In genomic region chr11:111623527-111624030, GRCh38 we compare ENCODE assay signal across 1 cellular context.
TF ChIP-seq lines count a peak whose summit lies in the region.

No MANE protein-coding gene starts in this region.

TF ChIP-seq in HepG2, 621 proteins besides CTCF, POLR2A, EP300 and RAD21 (continued from another document and continues in another):
- TF ChIP-seq ZNF512B (CRISPR knock-in tag; IDR thresholded peaks at IDR 0.05; ENCODE audit: borderline replicate concordance) (no peak), PCBP2 (optimal IDR thresholded peaks at IDR 0.05; ENCODE audit: low read depth, low read length, poor library complexity, severe bottlenecking) (no peak), MIXL1 (CRISPR knock-in tag; IDR thresholded peaks at IDR 0.05) (no peak), CREBL2 (CRISPR knock-in tag; IDR thresholded peaks at IDR 0.05; ENCODE audit: borderline replicate concordance) (no peak), HBP1 (CRISPR knock-in tag; IDR thresholded peaks at IDR 0.05; ENCODE audit: low read depth) (no peak), ZNF317 (CRISPR knock-in tag; IDR thresholded peaks at IDR 0.05) (no peak), KAT7 (CRISPR knock-in tag; IDR thresholded peaks at IDR 0.05; ENCODE audit: borderline replicate concordance) (no peak), KAT2B (IDR thresholded peaks at IDR 0.05; ENCODE audit: borderline replicate concordance, low read depth, low read length) (no peak), TFDP1 (CRISPR knock-in tag; IDR thresholded peaks at IDR 0.05; ENCODE audit: borderline replicate concordance) (no peak), CENPT (CRISPR knock-in tag; IDR thresholded peaks at IDR 0.05; ENCODE audit: low read depth) (no peak), PHF21A (CRISPR knock-in tag; IDR thresholded peaks at IDR 0.05) (peak; percentile 67; the same call in 1 of the 2 replicates), ZFY (CRISPR knock-in tag; IDR thresholded peaks at IDR 0.05) (no peak), YY1 (IDR thresholded peaks at IDR 0.05; ENCODE audit: insufficient read depth, insufficient replicate concordance, low read depth, low read length) (no peak), SMARCC2 (IDR thresholded peaks at IDR 0.05) (no peak), MEIS2 (CRISPR knock-in tag; IDR thresholded peaks at IDR 0.05) (no peak), JUN (CRISPR knock-in tag; IDR thresholded peaks at IDR 0.05) (no peak), MIER2 (CRISPR knock-in tag; IDR thresholded peaks at IDR 0.05) (no peak), CHCHD3 (CRISPR knock-in tag; IDR thresholded peaks at IDR 0.05) (no peak), STAT5B (CRISPR knock-in tag; IDR thresholded peaks at IDR 0.05) (no peak), GFI1 (CRISPR knock-in tag; IDR thresholded peaks at IDR 0.05; ENCODE audit: borderline replicate concordance) (no peak), ZNF569 (CRISPR knock-in tag; IDR thresholded peaks at IDR 0.05; ENCODE audit: borderline replicate concordance) (no peak), ZBTB49 (CRISPR knock-in tag; IDR thresholded peaks at IDR 0.05; ENCODE audit: borderline replicate concordance) (no peak), ARNT (IDR thresholded peaks at IDR 0.05) (no peak), ZNF275 (CRISPR knock-in tag; IDR thresholded peaks at IDR 0.05; ENCODE audit: borderline replicate concordance) (no peak), ZBTB2 (CRISPR knock-in tag; IDR thresholded peaks at IDR 0.05; ENCODE audit: low read depth) (no peak), ZNF577 (CRISPR knock-in tag; IDR thresholded peaks at IDR 0.05; ENCODE audit: borderline replicate concordance, low read depth) (no peak), FOXC1 (CRISPR knock-in tag; IDR thresholded peaks at IDR 0.05; ENCODE audit: borderline replicate concordance) (no peak), ZNF572 (CRISPR knock-in tag; IDR thresholded peaks at IDR 0.05) (no peak), FOXA1 (IDR thresholded peaks at IDR 0.05) (no peak), FOXA1 (CRISPR knock-in tag; IDR thresholded peaks at IDR 0.05) (no peak), HNRNPUL1 (IDR thresholded peaks at IDR 0.05; ENCODE audit: low read depth, low read length) (no peak), MXD3 (CRISPR knock-in tag; IDR thresholded peaks at IDR 0.05) (no peak), ZNF720 (CRISPR knock-in tag; IDR thresholded peaks at IDR 0.05) (no peak), SALL1 (CRISPR knock-in tag; IDR thresholded peaks at IDR 0.05) (peak; percentile 44), IRF9 (CRISPR knock-in tag; IDR thresholded peaks at IDR 0.05; ENCODE audit: borderline replicate concordance) (no peak), KDM5B (CRISPR knock-in tag; IDR thresholded peaks at IDR 0.05; ENCODE audit: borderline replicate concordance) (no peak), FOSL1 (CRISPR knock-in tag; IDR thresholded peaks at IDR 0.05; ENCODE audit: borderline replicate concordance) (no peak), TAF15 (IDR thresholded peaks at IDR 0.05; ENCODE audit: low read depth, low read length, poor library complexity, severe bottlenecking) (no peak), ZNF615 (CRISPR knock-in tag; IDR thresholded peaks at IDR 0.05; ENCODE audit: borderline replicate concordance) (no peak), ELF3 (CRISPR knock-in tag; IDR thresholded peaks at IDR 0.05) (no peak), ZBTB20 (CRISPR knock-in tag; IDR thresholded peaks at IDR 0.05; ENCODE audit: borderline replicate concordance, low read depth) (no peak), ZNF232 (CRISPR knock-in tag; IDR thresholded peaks at IDR 0.05; ENCODE audit: borderline replicate concordance) (no peak), NFYC (CRISPR knock-in tag; IDR thresholded peaks at IDR 0.05) (peak; percentile 66), ZNF772 (CRISPR knock-in tag; IDR thresholded peaks at IDR 0.05) (no peak), ZNF382 (CRISPR knock-in tag; IDR thresholded peaks at IDR 0.05; ENCODE audit: borderline replicate concordance) (no peak), MLXIP (CRISPR knock-in tag; IDR thresholded peaks at IDR 0.05; ENCODE audit: borderline replicate concordance) (no peak), ZBTB3 (CRISPR knock-in tag; IDR thresholded peaks at IDR 0.05; ENCODE audit: borderline replicate concordance, low read depth) (no peak), ZNF770 (CRISPR knock-in tag; IDR thresholded peaks at IDR 0.05) (0 out of 2 replicates have a peak, but pooled peaks have one; percentile 29), RBM39 (IDR thresholded peaks at IDR 0.05; ENCODE audit: low read depth, low read length, poor library complexity, severe bottlenecking) (no peak), TCF7 (IDR thresholded peaks at IDR 0.05; ENCODE audit: low read depth) (no peak)
